Comparison of ENCODE assay signal across 17 cellular contexts in genomic region chr6:136539967-136540366, GRCh38.
"Had no signal": no experiment of that assay in that cellular context is flagged by ENCODE, and none has a peak within 500 bp of the region (broad histone marks: within the 10 kb centered on the region; RNA-seq: fewer than 3 reads in every experiment).

No MANE protein-coding gene starts in this region.

- H3K27ac Mint-ChIP-seq: activated T-helper 2 cell treated with anti-CD3 and anti-CD28 coated beads, Interferon-gamma antibody, Interleukin-2, Interleukin-4, amounts not matched to agents 10 μg/mL and 5 μg/mL and 100 μg/mL, durations not matched to agents 14 hours and 24 hours and 36 hours; dendritic cell treated with granulocyte-macrophage colony-stimulating factor and Interleukin-4, amounts not matched to agents 40 ng/mL and 50 ng/mL, for 4 days; effector memory CD8-positive, alpha-beta T cell; mesothelial cell of epicardium; stimulated activated memory B cell treated with anti-CD40 and anti-IgM and Interleukin-4, amounts not matched to agents 10 μg/mL and 1 μg/mL and 100 μg/mL, for 72 hours had no signal

- H3K9me3 Mint-ChIP-seq: activated T-helper 2 cell treated with anti-CD3 and anti-CD28 coated beads, Interferon-gamma antibody, Interleukin-2, Interleukin-4, amounts not matched to agents 10 μg/mL and 5 μg/mL and 100 μg/mL, durations not matched to agents 14 hours and 24 hours and 36 hours; central memory CD8-positive, alpha-beta T cell; dendritic cell treated with granulocyte-macrophage colony-stimulating factor and Interleukin-4, amounts not matched to agents 40 ng/mL and 50 ng/mL, for 4 days; effector memory CD8-positive, alpha-beta T cell; stimulated activated memory B cell treated with anti-CD40 and anti-IgM and Interleukin-4, amounts not matched to agents 10 μg/mL and 1 μg/mL and 100 μg/mL, for 72 hours had no signal

- H3K4me3 Mint-ChIP-seq: central memory CD8-positive, alpha-beta T cell; dendritic cell treated with granulocyte-macrophage colony-stimulating factor and Interleukin-4, amounts not matched to agents 40 ng/mL and 50 ng/mL, for 4 days; effector memory CD8-positive, alpha-beta T cell; mesothelial cell of epicardium; stimulated activated memory B cell treated with anti-CD40 and anti-IgM and Interleukin-4, amounts not matched to agents 10 μg/mL and 1 μg/mL and 100 μg/mL, for 72 hours had no signal

- H3K36me3 Mint-ChIP-seq: stimulated activated memory B cell treated with anti-CD40 and anti-IgM and Interleukin-4, amounts not matched to agents 10 μg/mL and 1 μg/mL and 100 μg/mL, for 72 hours had no signal

- DNase-seq: activated CD4-positive, alpha-beta T cell treated with anti-CD3 and anti-CD28 coated beads, Interleukin-2, amount 50 U/mL, for 1 hour; activated CD4-positive, CD25-positive, alpha-beta regulatory T cell; activated naive CD4-positive, alpha-beta T cell treated with anti-CD3 and anti-CD28 coated beads, Interleukin-2, amount 50 U/mL, for 16 hours; activated T-cell treated with anti-CD3 and anti-CD28 coated beads for 4 hours; adrenal gland; body of pancreas; effector memory CD8-positive, alpha-beta T cell; kidney glomerular epithelial cell; lower lobe of right lung; right cardiac atrium; trophoblast cell had no signal

- ATAC-seq: body of pancreas; effector memory CD8-positive, alpha-beta T cell; gastroesophageal sphincter; lower lobe of right lung; right cardiac atrium; stimulated activated memory B cell treated with anti-CD40 and anti-IgM and Interleukin-4, amounts not matched to agents 10 μg/mL and 1 μg/mL and 100 μg/mL, for 72 hours had no signal

- H3K4me1 Mint-ChIP-seq: central memory CD8-positive, alpha-beta T cell had no signal
